9 cellular contexts compared by ENCODE assay signal in the genomic region with DNA sequence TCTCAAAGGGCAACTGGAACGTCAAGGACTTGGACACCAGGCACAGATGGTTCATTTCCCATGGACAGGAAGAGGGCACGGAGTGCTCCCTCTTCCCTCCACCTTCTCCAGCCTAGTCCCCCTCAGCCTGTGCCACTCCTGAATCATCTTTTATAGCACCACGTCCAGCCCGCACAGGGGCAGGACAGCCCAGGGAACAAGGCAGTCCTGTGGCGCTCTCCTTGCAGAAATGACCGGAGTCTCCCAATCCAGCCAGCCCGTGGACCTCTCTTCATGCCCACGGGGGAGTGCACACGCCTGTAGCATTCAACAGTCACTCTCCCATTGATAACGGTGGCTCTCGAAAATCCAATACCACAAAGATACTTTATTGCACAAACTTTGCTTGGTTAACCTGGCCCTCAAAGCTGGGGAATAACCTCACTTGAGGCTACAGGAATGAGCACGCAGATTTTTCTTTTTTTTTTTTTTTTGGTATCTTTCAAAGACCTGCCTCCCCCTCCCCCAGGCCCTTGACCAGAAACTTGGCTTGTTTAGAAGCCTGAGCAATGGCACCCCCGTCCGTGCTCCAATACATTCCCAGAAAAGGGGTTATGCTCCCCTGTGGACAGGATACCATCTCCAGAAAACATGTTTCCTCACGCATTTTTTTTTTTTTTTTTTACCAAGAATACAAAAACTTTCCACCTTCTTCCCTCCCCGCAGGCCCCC. TPM values are rescaled to one million over a fixed set of nuclear protein-coding genes. Genes with fewer than 3 reads are reported as not detected.
DNase-seq lines count a peak whose midpoint lies in the region; ATAC-seq and TF ChIP-seq lines count a peak whose summit lies in the region.
"Had no signal": no experiment of that assay in that cellular context is flagged by ENCODE, and none has a peak within 500 bp of the region (broad histone marks: within the 10 kb centered on the region; RNA-seq: fewer than 3 reads in every experiment).

No MANE protein-coding gene starts in this region.

- no peak for TF ChIP-seq CTCF in heart right ventricle (IDR thresholded peaks at IDR 0.05)
- no peak for TF ChIP-seq CTCF in right atrium auricular region (IDR thresholded peaks at IDR 0.05)
- TF ChIP-seq CTCF in mammary epithelial cell (conservative IDR thresholded peaks at IDR 0.05 in 1 of 2, IDR thresholded peaks at IDR 0.05 in 1 of 2; ENCODE audit: extremely low read depth in 1 of 2, insufficient read depth in 1 of 2, low read depth in 1 of 2, low read length in 2 of 2): no peak
- TF ChIP-seq CTCF in uterus (IDR thresholded peaks at IDR 0.05): no peak

- CTCF ChIA-PET in mammary epithelial cell (lab: Charles Lee; ENCODE audit: low non-redundant PET): no interaction called here

- peak overlapping the region; percentile 36 for H3K9ac ChIP-seq in mammary epithelial cell (ENCODE audit: insufficient read depth, low read length)
- H3K9ac ChIP-seq in mucosa of stomach (ENCODE audit: low read length): peak overlapping the region; percentile 65

- peak overlapping the region; percentile 87 for H3K4me2 ChIP-seq in mammary epithelial cell (ENCODE audit: insufficient read depth, low read depth, low read length)

- 24 to 28% methylated on average over 16 of the region's 16 CpGs for WGBS in heart right ventricle, 2 donors
- WGBS in mammary epithelial cell (ENCODE audit: low coverage, missing lambda C conversion rate): 24% methylated on average over 16 of the region's 16 CpGs

- H4K20me1 ChIP-seq in mammary epithelial cell (ENCODE audit: insufficient read depth, low read length): no peaks in the 10 kb centered on the region

- intact Hi-C loops in heart right ventricle (cut with DNase I): loop anchor here in 1 of 10 donors (10.0 kb wide), 1 partner anchor 105 kb away; no protein-coding TSS in a partner anchor
- intact Hi-C loops in mammary epithelial cell (cut with micrococcal nuclease): no loop called here
- intact Hi-C loops in uterus (cut with DNase I; ENCODE audit: low total_unique reads): no loop called here

- BruUV-seq in mammary epithelial cell (replicated peaks; lab: Mats Ljungman, UMichigan): no TSS peak

- dilution Hi-C loops in mammary epithelial cell (cut with HindIII; ENCODE audit: low sequenced_read_pairs): no loop called here

- no peaks in the 10 kb centered on the region for H3K9me3 ChIP-seq in heart right ventricle
- no peaks in the 10 kb centered on the region for H3K9me3 ChIP-seq in right atrium auricular region
- no peaks in the 10 kb centered on the region for H3K9me3 ChIP-seq in mammary epithelial cell (replicated peaks; ENCODE audit: insufficient read depth, low read length)
- no peaks in the 10 kb centered on the region for H3K9me3 ChIP-seq in mucosa of stomach (ENCODE audit: control insufficient read depth, low read length)
- H3K9me3 ChIP-seq in uterus: no peaks in the 10 kb centered on the region

- in situ Hi-C loops in mammary epithelial cell (cut with MboI; ENCODE audit: low sequenced_read_pairs in 2 of 2): no loop called here

- H3K4me3 ChIP-seq in heart right ventricle: peak overlapping the region in 8 of 10 donors; percentile 33 to 73 (median 52)
- peak overlapping the region in 1 of 2 donors; percentile 55 for H3K4me3 ChIP-seq in right atrium auricular region
- peak overlapping the region; percentile 57 to 91 (median 84) for H3K4me3 ChIP-seq in mammary epithelial cell (replicated peaks in 1 of 3; ENCODE audit: insufficient read depth in 1 of 3, low read depth in 2 of 3, low read length in 3 of 3)
- peak overlapping the region; percentile 24 for H3K4me3 ChIP-seq in mucosa of stomach (ENCODE audit: low read length)
- H3K4me3 ChIP-seq in uterus: peak overlapping the region; percentile 18 to 81

- DNase-seq in heart right ventricle (no peak), right atrium auricular region (ENCODE audit: low spot score) (no peak), mammary epithelial cell (no peak), uterus (no peak), dermis blood vessel endothelial cell (no peak)
- DNase-seq: NCI-H2081 treated with DMSO at 0.1 percent for 48 hours had no signal

- H3K4me1 ChIP-seq in heart right ventricle: peaks cover 0 to 23% (median 4%) of the 10 kb centered on the region in 9 donors
- H3K4me1 ChIP-seq in right atrium auricular region: peaks cover 0 to 9% of the 10 kb centered on the region in 2 donors
- H3K4me1 ChIP-seq in mammary epithelial cell (ENCODE audit: insufficient read depth, low read length): peaks cover 6% of the 10 kb centered on the region
- no peaks in the 10 kb centered on the region for H3K4me1 ChIP-seq in mucosa of stomach (ENCODE audit: control insufficient read depth, insufficient read depth, low read length)
- H3K4me1 ChIP-seq in uterus: no peaks in the 10 kb centered on the region

- peak overlapping the region; percentile 94 for H2AFZ ChIP-seq in mammary epithelial cell (ENCODE audit: low read depth, low read length)

- H3K79me2 ChIP-seq in mammary epithelial cell (ENCODE audit: insufficient read depth, low read length): peaks cover 19% of the 10 kb centered on the region

- ATAC-seq in heart right ventricle: no peak
- ATAC-seq in GM19455 (IDR thresholded peaks at IDR 0.05; ENCODE audit: unreplicated experiment): no peak
- ATAC-seq in GM21619 (IDR thresholded peaks at IDR 0.05; ENCODE audit: unreplicated experiment): no peak

- H3K27ac ChIP-seq in heart right ventricle (peak overlapping the region in 1 of 10 donors; percentile 90), right atrium auricular region (no peak overlapping the region), mammary epithelial cell (ENCODE audit: insufficient read depth, low read depth, low read length) (no peak overlapping the region), uterus (peak overlapping the region in 1 of 2 donors; percentile 17)

- H3K36me3 ChIP-seq in heart right ventricle: no peaks in the 10 kb centered on the region
- no peaks in the 10 kb centered on the region for H3K36me3 ChIP-seq in right atrium auricular region
- H3K36me3 ChIP-seq in mammary epithelial cell (ENCODE audit: insufficient read depth, low read length): peaks cover 6% of the 10 kb centered on the region
- H3K36me3 ChIP-seq in mucosa of stomach (ENCODE audit: control insufficient read depth, insufficient read depth, low read length): no peaks in the 10 kb centered on the region
- H3K36me3 ChIP-seq in uterus: no peaks in the 10 kb centered on the region

- H3K27me3 ChIP-seq in heart right ventricle (peaks cover 0 to 72% (median 39%) of the 10 kb centered on the region in 7 donors), right atrium auricular region (no peaks in the 10 kb centered on the region), mammary epithelial cell (ENCODE audit: insufficient read depth, low read length) (no peaks in the 10 kb centered on the region), mucosa of stomach (ENCODE audit: control insufficient read depth, insufficient read depth, low read length) (peaks cover 16% of the 10 kb centered on the region), uterus (no peaks in the 10 kb centered on the region)

- TF ChIP-seq POLR2A in uterus (IDR thresholded peaks at IDR 0.05): no peak

RNA-seq across cellular contexts. Expression of gene PRKCQ, which starts 0.7 kb away (rescaled TPM):
- 1 to 10 TPM in 2 of 10 donors, under 1 TPM in 7, not detected in 1; 0.15 to 2.0 (median 0.31) TPM for total RNA-seq in heart right ventricle
- under 1 TPM in 1 of 2 donors, not detected in 1; 0.04 TPM for polyA plus RNA-seq in heart right ventricle
- under 1 TPM in 1 of 2 donors, not detected in 1; 0.43 TPM for total RNA-seq in right atrium auricular region
- 1 to 10 TPM; 5.3 to 9.5 TPM for total RNA-seq in mammary epithelial cell
- polyA plus RNA-seq in mammary epithelial cell: 8.2 TPM
- 11.5 TPM for polyA minus RNA-seq in mammary epithelial cell
- 1 to 10 TPM in 2 of 4 donors, not detected in 2; 1.4 to 2.8 TPM for total RNA-seq in uterus
- total RNA-seq in dermis blood vessel endothelial cell: 0.17 and 0.84 TPM in 2 replicates
